8 cellular contexts compared by ENCODE assay signal in the genomic region with DNA sequence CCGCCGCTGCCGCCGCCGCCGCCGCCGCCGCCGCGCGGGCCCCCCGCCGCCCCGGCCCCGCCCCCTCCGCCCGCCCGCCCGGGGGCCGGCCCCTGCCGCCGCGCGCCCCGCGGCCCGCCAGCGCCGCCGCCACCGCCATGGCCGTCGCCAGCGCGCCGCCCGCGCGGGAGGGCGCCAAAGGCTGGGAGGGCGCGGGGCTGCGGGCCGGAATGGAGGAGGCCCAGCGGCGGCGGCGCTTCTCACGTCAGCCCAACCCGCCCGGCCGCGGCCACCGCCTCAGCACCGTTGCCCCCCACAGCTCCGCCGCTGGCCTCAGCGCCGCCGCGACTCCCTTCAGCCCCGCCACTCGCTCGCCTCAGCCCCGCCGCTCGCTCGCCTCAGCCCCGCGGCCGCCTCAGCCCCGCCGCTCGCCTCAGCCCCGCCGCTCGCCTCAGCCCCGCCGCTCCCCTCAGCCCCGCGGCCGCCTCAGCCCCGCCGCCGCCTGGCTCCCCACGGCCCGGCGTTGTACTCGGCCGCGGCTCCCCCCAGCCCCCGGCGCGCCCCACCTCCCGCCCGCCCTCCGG. TPM values are rescaled to one million over a fixed set of nuclear protein-coding genes. Genes with fewer than 3 reads are reported as not detected.
DNase-seq lines count a peak whose midpoint lies in the region; ATAC-seq and TF ChIP-seq lines count a peak whose summit lies in the region.

A gene (minus strand): TSS at position 510 of the 563 bp plus-strand sequence. CDS start 569 bp downstream, outside the sequence.

- CTCF ChIA-PET in Panc1 (lab: Charles Lee) = no interaction called here

- peak within 1 kb of the TSS; percentile 93 to 96 for H3K27ac Mint-ChIP-seq in activated naive CD4-positive, alpha-beta T cell treated with anti-CD3 and anti-CD28 coated beads, Interleukin-2, amount 50 U/mL, for 72 hours

- DNase-seq in Panc1 (ENCODE audit: low read depth, low spot score) (no peak), cardiac septum (ENCODE audit: low spot score) (no peak), posterior cingulate gyrus (peak in 6 of 10 donors; percentile 12 to 89 (median 47)), NCI-H187 treated with DMSO at 0.1 percent for 48 hours (lab: John Stamatoyannopoulos, UW) (no peak)
- peak in 1 of 2 donors; percentile 28 for DNase-seq in activated naive CD4-positive, alpha-beta T cell treated with anti-CD3 and anti-CD28 coated beads, Interleukin-2, amount 50 U/mL, for 72 hours (ENCODE audit: low spot score in 2 of 2)

- peak within 1 kb of the TSS; percentile 67 for H3K27ac ChIP-seq in 22Rv1
- peak within 1 kb of the TSS; percentile 90 for H3K27ac ChIP-seq in Panc1 (ENCODE audit: low read length)

- peaks cover 15 to 20% of the 10 kb centered on the region in 2 donors for H3K36me3 Mint-ChIP-seq in activated naive CD4-positive, alpha-beta T cell treated with anti-CD3 and anti-CD28 coated beads, Interleukin-2, amount 50 U/mL, for 72 hours

- no peaks in the 10 kb centered on the region for H3K9me3 Mint-ChIP-seq in activated naive CD4-positive, alpha-beta T cell treated with anti-CD3 and anti-CD28 coated beads, Interleukin-2, amount 50 U/mL, for 72 hours

- peaks cover 34% of the 10 kb centered on the region for H3K4me1 ChIP-seq in Panc1 (ENCODE audit: control insufficient read depth, insufficient read depth, low read length)

- peak within 1 kb of the TSS; percentile 76 to 89 for H3K4me3 ChIP-seq in Panc1 (ENCODE audit: low read depth in 2 of 2, low read length in 2 of 2)

- no peaks in the 10 kb centered on the region for H3K27me3 ChIP-seq in Panc1 (ENCODE audit: control insufficient read depth, insufficient read depth, low read length)

- POLR2A ChIA-PET in Panc1 (lab: Charles Lee) = no interaction called here

- H3K9me3 ChIP-seq in Panc1 (ENCODE audit: control insufficient read depth, insufficient read depth, low read depth, low read length) = no peaks in the 10 kb centered on the region

- no peaks in the 10 kb centered on the region for H3K36me3 ChIP-seq in Panc1 (ENCODE audit: control insufficient read depth, insufficient read depth, low read length)

- in situ Hi-C loops in Panc1 (cut with HindIII; ENCODE audit: low pct_unique_long_range_greater_than_20kb, low sequenced_read_pairs) = no loop called here

- TF ChIP-seq CTCF in 22Rv1 (IDR thresholded peaks at IDR 0.05) (no peak), Panc1 (IDR thresholded peaks at IDR 0.05) (0 out of 2 replicates have a peak, but pooled peaks have one; percentile 11)

- ATAC-seq in GM18519 (IDR thresholded peaks at IDR 0.05; ENCODE audit: low FRiP score, unreplicated experiment) = peak; percentile 23
- ATAC-seq in HG02973 (IDR thresholded peaks at IDR 0.05; ENCODE audit: unreplicated experiment) = peak; percentile 40
- peak; percentile 80 for ATAC-seq in Panc1
- peak; percentile 50 to 58 for ATAC-seq in activated naive CD4-positive, alpha-beta T cell treated with anti-CD3 and anti-CD28 coated beads, Interleukin-2, amount 50 U/mL, for 72 hours

- no TSS peak for BruUV-seq in Panc1 (replicated peaks; lab: Mats Ljungman, UMichigan)

- intact Hi-C loops in Panc1 (cut with micrococcal nuclease; ENCODE audit: unreplicated experiment) (no loop called here), cardiac septum (cut with DNase I) (loop anchor here (1.0 to 10.0 kb wide), 3 partner anchors 21 to 831 kb away; a partner anchor contains a TSS), posterior cingulate gyrus (cut with DNase I) (loop anchor here (1.0 kb wide), 1 partner anchor 27 kb away; a partner anchor contains a TSS)

RNA-seq across cellular contexts. Expression of the gene that starts here (rescaled TPM):
- 71.7 TPM for total RNA-seq in Panc1 (2021; ENCODE audit: unreplicated experiment)
- polyA plus RNA-seq in Panc1 (2012; ENCODE audit: insufficient read length) = 41.1 TPM
- total RNA-seq in activated naive CD4-positive, alpha-beta T cell treated with anti-CD3 and anti-CD28 coated beads, Interleukin-2, amount 50 U/mL, for 72 hours = 10 to 100 TPM; 79.9 to 90.3 TPM
- total RNA-seq in cardiac septum = 56.6 TPM

Comparison
In these comparisons a context has a peak if more than half of its experiments do, and no peak if none do; other contexts are left out.
1. ATAC-seq: peak in every context shown above with its lines; median percentile 80 in Panc1; 54 in activated naive CD4-positive, alpha-beta T cell treated with anti-CD3 and anti-CD28 coated beads, Interleukin-2, amount 50 U/mL, for 72 hours; 40 in HG02973; 23 in GM18519.
2. DNase-seq: peak in posterior cingulate gyrus (6 of 10); none in Panc1 (single experiment), cardiac septum (single experiment) and NCI-H187 treated with DMSO at 0.1 percent for 48 hours (single experiment).